ENCODE assay signal across 8 cellular contexts in the genomic region with DNA sequence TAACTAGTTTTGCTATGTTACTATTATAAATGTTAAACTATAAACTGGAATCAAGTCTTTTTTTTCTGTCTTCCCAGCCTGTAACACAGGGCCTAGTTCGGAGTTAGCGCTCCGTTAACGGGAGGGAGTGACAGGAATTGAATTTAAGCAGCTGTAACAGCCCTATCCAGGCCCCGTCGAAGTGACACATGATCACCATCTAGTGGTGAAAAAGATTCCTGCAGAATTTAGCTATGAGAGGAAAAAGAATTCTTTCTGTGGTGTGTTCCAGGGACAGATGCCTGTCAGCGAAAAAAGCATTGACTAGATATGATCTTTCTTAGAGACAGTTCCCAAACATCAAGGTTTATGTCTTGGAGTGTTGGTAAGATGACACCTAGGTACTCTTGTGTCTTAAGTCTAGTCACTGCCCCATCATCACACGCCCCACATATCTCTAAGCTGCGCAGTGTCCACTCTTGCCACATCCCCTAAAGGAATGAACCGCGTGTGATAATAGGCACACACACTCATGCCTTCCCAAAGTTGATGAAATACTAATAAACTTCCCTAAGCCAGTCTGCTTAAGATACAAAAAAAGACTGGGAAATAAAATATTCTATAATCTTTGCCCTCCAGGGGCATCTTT. TPM values are rescaled to one million over a fixed set of nuclear protein-coding genes. Genes with fewer than 3 reads are reported as not detected.
DNase-seq lines count a peak whose midpoint lies in the region; ATAC-seq and TF ChIP-seq lines count a peak whose summit lies in the region.

No MANE protein-coding gene starts in this region.

- H3K36me3 ChIP-seq in GM06990 (ENCODE audit: control insufficient read depth, insufficient read depth, low read length): no peaks in the 10 kb centered on the region

- no peaks in the 10 kb centered on the region for H3K27me3 Mint-ChIP-seq in activated T-helper 17 cell treated with anti-CD3 and anti-CD28 coated beads, Interleukin-2, amount 50 U/mL, for 72 hours
- H3K27me3 Mint-ChIP-seq in osteocyte (ENCODE audit: unreplicated experiment): peaks cover 8% of the 10 kb centered on the region

- H3K9me3 Mint-ChIP-seq in activated T-helper 17 cell treated with anti-CD3 and anti-CD28 coated beads, Interleukin-2, amount 50 U/mL, for 72 hours: no peaks in the 10 kb centered on the region
- H3K9me3 Mint-ChIP-seq in osteocyte (ENCODE audit: unreplicated experiment): peaks cover 5% of the 10 kb centered on the region

- CTCF ChIA-PET in AG04449 (lab: Yijun Ruan, JAX): interaction anchor here (0.6 to 4.9 kb wide), 16 partner anchors 8 to 157 kb away, joined by 3 to 52 read pairs (median 6); a partner anchor contains a TSS

- peak overlapping the region; percentile 82 for H3K4me3 Mint-ChIP-seq in activated T-helper 17 cell treated with anti-CD3 and anti-CD28 coated beads, Interleukin-2, amount 50 U/mL, for 72 hours
- H3K4me3 Mint-ChIP-seq in osteocyte (ENCODE audit: unreplicated experiment): no peak overlapping the region

- peak; percentile 36 for TF ChIP-seq CTCF in AG04449 (IDR thresholded peaks at IDR 0.05; ENCODE audit: insufficient read depth, low read length, missing control alignments)
- TF ChIP-seq CTCF in GM06990 (IDR thresholded peaks at IDR 0.05; ENCODE audit: insufficient read depth, low read length, poor library complexity, severe bottlenecking): peak; percentile 64
- peak; percentile 49 for TF ChIP-seq CTCF in foreskin fibroblast (IDR thresholded peaks at IDR 0.05; ENCODE audit: low read depth, low read length)
- TF ChIP-seq CTCF in osteocyte (IDR thresholded peaks at IDR 0.05): peak; percentile 72

- POLR2A ChIA-PET in AG04449 (lab: Yijun Ruan, JAX): no interaction called here

- H3K36me3 Mint-ChIP-seq in activated T-helper 17 cell treated with anti-CD3 and anti-CD28 coated beads, Interleukin-2, amount 50 U/mL, for 72 hours (ENCODE audit: low read depth): no peaks in the 10 kb centered on the region
- H3K36me3 Mint-ChIP-seq in osteocyte (ENCODE audit: unreplicated experiment): no peaks in the 10 kb centered on the region

- peak; percentile 65 for ATAC-seq in HG03378 (IDR thresholded peaks at IDR 0.05; ENCODE audit: unreplicated experiment)
- peak; percentile 75 for ATAC-seq in activated T-helper 17 cell treated with anti-CD3 and anti-CD28 coated beads, Interleukin-2, amount 50 U/mL, for 72 hours (replicated peaks)
- no peak for ATAC-seq in HG02759 (IDR thresholded peaks at IDR 0.05; ENCODE audit: unreplicated experiment)

- H3K27ac Mint-ChIP-seq in activated T-helper 17 cell treated with anti-CD3 and anti-CD28 coated beads, Interleukin-2, amount 50 U/mL, for 72 hours: no peak overlapping the region
- H3K27ac Mint-ChIP-seq in osteocyte (ENCODE audit: unreplicated experiment): no peak overlapping the region

- H3K4me1 Mint-ChIP-seq in activated T-helper 17 cell treated with anti-CD3 and anti-CD28 coated beads, Interleukin-2, amount 50 U/mL, for 72 hours: peaks cover 5% of the 10 kb centered on the region
- peaks cover 4% of the 10 kb centered on the region for H3K4me1 Mint-ChIP-seq in osteocyte (ENCODE audit: unreplicated experiment)

- no peaks in the 10 kb centered on the region for H3K27me3 ChIP-seq in GM06990 (replicated peaks; ENCODE audit: control insufficient read depth, insufficient read depth, low read length)

- DNase-seq in AG04449 (ENCODE audit: low read depth, low spot score): no peak
- DNase-seq in GM06990 (ENCODE audit: extremely low read depth, insufficient read length): no peak
- peak; percentile 22 to 59 for DNase-seq in NOMO-1 (lab: John Stamatoyannopoulos, UW; ENCODE audit: unreplicated experiment in 2 of 2)
- DNase-seq in foreskin fibroblast: peak in 1 of 2 donors; percentile 69
- no peak for DNase-seq in osteocyte (ENCODE audit: extremely low spot score, unreplicated experiment)

- H3K4me3 ChIP-seq in AG04449 (ENCODE audit: low read depth, low read length): no peak overlapping the region
- H3K4me3 ChIP-seq in GM06990 (replicated peaks; ENCODE audit: low read depth, low read length): no peak overlapping the region
- no peak overlapping the region for H3K4me3 ChIP-seq in foreskin fibroblast (ENCODE audit: low read depth in 1 of 2, low read length in 2 of 2)

RNA-seq across cellular contexts. Expression of a gene that starts 2.1 kb away (rescaled TPM):
- 10 to 100 TPM; 12.1 to 13.5 TPM for total RNA-seq in activated T-helper 17 cell treated with anti-CD3 and anti-CD28 coated beads, Interleukin-2, amount 50 U/mL, for 72 hours
- 0.78 and 1.1 TPM in 2 replicates for total RNA-seq in osteocyte

RNA-seq across cellular contexts. Expression of a gene that starts 13.8 kb away (rescaled TPM):
- total RNA-seq in activated T-helper 17 cell treated with anti-CD3 and anti-CD28 coated beads, Interleukin-2, amount 50 U/mL, for 72 hours: 100 to 1,000 TPM in 1 of 2 donors, 10 to 100 TPM in 1; 72.8 to 142 TPM
- total RNA-seq in osteocyte: 37.5 and 39.9 TPM in 2 replicates

RNA-seq across cellular contexts. Expression of a gene that starts 56.5 kb away (rescaled TPM):
- total RNA-seq in activated T-helper 17 cell treated with anti-CD3 and anti-CD28 coated beads, Interleukin-2, amount 50 U/mL, for 72 hours: 10 to 100 TPM; 17.1 to 17.7 TPM
- total RNA-seq in osteocyte: 10.6 and 11.2 TPM in 2 replicates

Comparison
In these comparisons a context has a peak if more than half of its experiments do, and no peak if none do; other contexts are left out.
1. DNase-seq: peak in NOMO-1 (2 of 2); none in AG04449 (single experiment), GM06990 (single experiment) and osteocyte (single experiment).
2. Peak in every context shown above with its lines, with median percentiles within 50 percentile points of each other: CTCF ChIP-seq.